In genomic region chr2:164896634-164897033, GRCh38 we compare ENCODE assay signal across 9 cellular contexts. TPM values are rescaled to one million over a fixed set of nuclear protein-coding genes. Genes with fewer than 3 reads are reported as not detected.
DNase-seq lines count a peak whose midpoint lies in the region; ATAC-seq, FAIRE-seq and TF ChIP-seq lines count a peak whose summit lies in the region.
"Had no signal": no experiment of that assay in that cellular context is flagged by ENCODE, and none has a peak within 500 bp of the region (broad histone marks: within the 10 kb centered on the region; RNA-seq: fewer than 3 reads in every experiment).

No MANE protein-coding gene starts in this region.

- peaks cover 7 to 20% (median 8%) of the 10 kb centered on the region in 3 donors for H3K4me1 ChIP-seq in pancreas
- peaks cover 7% of the 10 kb centered on the region for H3K4me1 ChIP-seq in neural progenitor cell

- H3K27me3 ChIP-seq in pancreas = no peaks in the 10 kb centered on the region
- H3K27me3 ChIP-seq in neural progenitor cell = no peaks in the 10 kb centered on the region

- no peak overlapping the region for H2AFZ ChIP-seq in neural progenitor cell (replicated peaks)

- H3K79me2 ChIP-seq in neural progenitor cell (ENCODE audit: low read depth) = no peaks in the 10 kb centered on the region

- no peaks in the 10 kb centered on the region for H3F3A ChIP-seq in neural progenitor cell (ENCODE audit: low read depth)

- H3K9ac ChIP-seq in neural progenitor cell = no peak overlapping the region

- CTCF ChIA-PET in activated CD8-positive, alpha-beta T cell treated with anti-CD3 and anti-CD28 coated beads for 36 hours (lab: Charles Lee) = no interaction called here

- WGBS in pancreas, 2 donors = 82% methylated on average over 1 of the region's 1 CpG

- H3K27ac ChIP-seq in pancreas = no peak overlapping the region
- no peak overlapping the region for H3K27ac ChIP-seq in neural progenitor cell

- DNase-seq in AG08395 (ENCODE audit: low spot score) (peak; percentile 26), pancreas (no peak), neural progenitor cell (ENCODE audit: low spot score) (no peak), GM12892 (ENCODE audit: insufficient read length) (no peak), nucleus accumbens (lab: John Stamatoyannopoulos, UW) (no peak)
- peak; percentile 31 for DNase-seq in activated CD8-positive, alpha-beta T cell treated with anti-CD3 and anti-CD28 coated beads for 36 hours

- no peaks in the 10 kb centered on the region for H3K27me3 Mint-ChIP-seq in activated CD8-positive, alpha-beta T cell treated with anti-CD3 and anti-CD28 coated beads for 36 hours
- no peaks in the 10 kb centered on the region for H3K27me3 Mint-ChIP-seq in neural progenitor cell (ENCODE audit: insufficient read depth, low read depth)
- H3K27me3 Mint-ChIP-seq: activated naive CD8-positive, alpha-beta T cell had no signal

- H4K20me1 ChIP-seq in neural progenitor cell (ENCODE audit: low read depth) = no peaks in the 10 kb centered on the region

- no peak for TF ChIP-seq CTCF in activated CD8-positive, alpha-beta T cell treated with anti-CD3 and anti-CD28 coated beads for 36 hours (IDR thresholded peaks at IDR 0.05)
- TF ChIP-seq CTCF in pancreas (IDR thresholded peaks at IDR 0.05) (no peak), neural progenitor cell (IDR thresholded peaks at IDR 0.05) (no peak)

- no peaks in the 10 kb centered on the region for H3K9me3 Mint-ChIP-seq in activated CD8-positive, alpha-beta T cell treated with anti-CD3 and anti-CD28 coated beads for 36 hours
- no peaks in the 10 kb centered on the region for H3K9me3 Mint-ChIP-seq in neural progenitor cell

- H3K36me3 Mint-ChIP-seq in activated CD8-positive, alpha-beta T cell treated with anti-CD3 and anti-CD28 coated beads for 36 hours (ENCODE audit: low read depth) = no peaks in the 10 kb centered on the region
- H3K36me3 Mint-ChIP-seq in neural progenitor cell = peaks cover 3% of the 10 kb centered on the region
- H3K36me3 Mint-ChIP-seq: activated naive CD8-positive, alpha-beta T cell had no signal

- H3K4me3 Mint-ChIP-seq in activated CD8-positive, alpha-beta T cell treated with anti-CD3 and anti-CD28 coated beads for 36 hours = no peak overlapping the region
- no peak overlapping the region for H3K4me3 Mint-ChIP-seq in neural progenitor cell
- H3K4me3 Mint-ChIP-seq: activated naive CD8-positive, alpha-beta T cell had no signal

- POLR2A ChIA-PET in activated CD8-positive, alpha-beta T cell treated with anti-CD3 and anti-CD28 coated beads for 36 hours (lab: Charles Lee) = no interaction called here

- H3K9me3 ChIP-seq in pancreas (no peaks in the 10 kb centered on the region), neural progenitor cell (ENCODE audit: low read depth) (no peaks in the 10 kb centered on the region)

- peak; percentile 95 for ATAC-seq in GM19372 (IDR thresholded peaks at IDR 0.05; ENCODE audit: low read depth, unreplicated experiment)
- ATAC-seq in HG03159 (IDR thresholded peaks at IDR 0.05; ENCODE audit: unreplicated experiment) = peak; percentile 99
- ATAC-seq in activated CD8-positive, alpha-beta T cell treated with anti-CD3 and anti-CD28 coated beads for 36 hours = peak; percentile 90
- peak; percentile 70 to 84 (median 74) for ATAC-seq in pancreas

- FAIRE-seq in pancreas (lab: Jason Lieb, UNC) = no peak
- FAIRE-seq in GM12892 (lab: Jason Lieb, UNC) = no peak

- no peak overlapping the region for H3K27ac Mint-ChIP-seq in activated CD8-positive, alpha-beta T cell treated with anti-CD3 and anti-CD28 coated beads for 36 hours
- no peak overlapping the region for H3K27ac Mint-ChIP-seq in neural progenitor cell
- H3K27ac Mint-ChIP-seq: activated naive CD8-positive, alpha-beta T cell had no signal

- intact Hi-C loops in activated CD8-positive, alpha-beta T cell treated with anti-CD3 and anti-CD28 coated beads for 36 hours (cut with micrococcal nuclease) = no loop called here
- intact Hi-C loops in pancreas (cut with DNase I) = no loop called here

- peaks cover 6% of the 10 kb centered on the region for H3K4me1 Mint-ChIP-seq in activated CD8-positive, alpha-beta T cell treated with anti-CD3 and anti-CD28 coated beads for 36 hours (ENCODE audit: low read depth)
- H3K4me1 Mint-ChIP-seq in neural progenitor cell = peaks cover 6% of the 10 kb centered on the region

- no peak overlapping the region for H3K4me2 ChIP-seq in neural progenitor cell

- TF ChIP-seq POLR2A in GM12892 (IDR thresholded peaks at IDR 0.05; ENCODE audit: low read depth, low read length) = no peak

- no peak overlapping the region for H3K4me3 ChIP-seq in pancreas
- no peak overlapping the region for H3K4me3 ChIP-seq in neural progenitor cell

- H3K36me3 ChIP-seq in pancreas (no peaks in the 10 kb centered on the region), neural progenitor cell (no peaks in the 10 kb centered on the region)

RNA-seq across cellular contexts. Expression of gene COBLL1, which starts 55.0 kb away (rescaled TPM):
- under 1 TPM; 0.36 to 0.68 TPM for total RNA-seq in activated CD8-positive, alpha-beta T cell treated with anti-CD3 and anti-CD28 coated beads for 36 hours
- 10 to 100 TPM; 45.2 to 74.5 (median 63.0) TPM for total RNA-seq in pancreas
- polyA plus RNA-seq in pancreas = 10 to 100 TPM; 18.0 to 18.6 TPM
- 1.0 and 4.3 TPM in 2 replicates for total RNA-seq in neural progenitor cell (ENCODE audit: low replicate concordance)
- not detected for polyA plus RNA-seq in GM12892 (2012; ENCODE audit: missing spikeins)

RNA-seq across cellular contexts. Expression of gene SLC38A11, which starts 58.7 kb away (rescaled TPM):
- not detected for total RNA-seq in activated CD8-positive, alpha-beta T cell treated with anti-CD3 and anti-CD28 coated beads for 36 hours
- total RNA-seq in pancreas (1 to 10 TPM in 4 of 6 donors, under 1 TPM in 2; 0.55 to 5.7 (median 2.0) TPM), neural progenitor cell (ENCODE audit: low replicate concordance) (not detected in 2 replicates)
- 1 to 10 TPM; 2.5 to 3.9 TPM for polyA plus RNA-seq in pancreas
- not detected for polyA plus RNA-seq in GM12892 (2012; ENCODE audit: missing spikeins)

Comparison
In these comparisons a context has a peak if more than half of its experiments do, and no peak if none do; other contexts are left out.
1. DNase-seq: peak in AG08395 (single experiment) and activated CD8-positive, alpha-beta T cell treated with anti-CD3 and anti-CD28 coated beads for 36 hours (single experiment); none in pancreas (0 of 6), neural progenitor cell (single experiment), GM12892 (single experiment) and nucleus accumbens (0 of 56).
2. Peak in every context shown above with its lines, with median percentiles within 50 percentile points of each other: ATAC-seq.